In the genomic region with DNA sequence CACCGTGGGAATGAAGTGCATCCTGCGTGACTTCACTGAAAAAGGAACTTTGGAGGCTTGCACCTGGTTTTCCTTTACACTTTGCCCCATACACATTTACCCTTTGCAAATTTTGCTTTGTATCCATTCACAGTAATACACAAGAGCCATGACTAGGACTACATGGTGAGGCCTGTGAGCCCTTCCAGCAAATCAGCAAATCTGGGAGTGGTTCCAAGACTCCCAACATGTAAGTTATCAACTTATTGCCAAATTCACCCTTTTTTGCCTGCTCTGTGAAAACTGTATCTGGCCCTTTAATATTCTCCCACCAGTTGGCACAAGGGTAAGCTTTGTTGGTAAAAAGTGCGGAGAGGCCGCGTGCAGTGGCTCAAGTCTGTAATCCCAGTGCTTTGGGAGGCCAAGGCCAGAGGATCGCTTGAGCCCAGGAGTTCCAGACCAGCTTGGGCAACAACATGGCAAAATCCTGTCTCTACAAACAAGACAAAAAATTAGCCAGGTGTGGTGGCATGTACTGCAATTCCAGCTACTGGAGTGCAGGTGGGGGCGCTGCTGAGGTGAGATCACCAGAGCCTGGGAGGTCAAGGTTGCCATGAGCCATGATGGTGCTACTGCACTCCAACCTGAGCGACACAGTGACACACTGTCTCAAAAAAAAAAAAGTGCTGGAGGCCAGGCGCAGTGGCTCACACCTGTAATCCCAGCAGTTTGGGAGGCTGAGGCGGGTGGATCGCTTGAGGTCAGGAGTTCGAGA, we compare ENCODE assay signal across 13 cellular contexts. TPM values are rescaled to one million over a fixed set of nuclear protein-coding genes. Genes with fewer than 3 reads are reported as not detected.
A peak's percentile ranks its signal among the peaks of the same experiment; 100 is the strongest.
DNase-seq lines count a peak whose midpoint lies in the region; ATAC-seq, FAIRE-seq and TF ChIP-seq lines count a peak whose summit lies in the region.
"Had no signal": no experiment of that assay in that cellular context is flagged by ENCODE, and none has a peak within 500 bp of the region (broad histone marks: within the 10 kb centered on the region; RNA-seq: fewer than 3 reads in every experiment).

No MANE protein-coding gene starts in this region.

- no peak overlapping the region for H3K4me3 ChIP-seq in HepG2 (replicated peaks in 1 of 3; ENCODE audit: insufficient read depth in 1 of 3, low read depth in 2 of 3, low read length in 3 of 3)
- H3K4me3 ChIP-seq in right lobe of liver: no peak overlapping the region
- no peak overlapping the region for H3K4me3 ChIP-seq in MM.1S (ENCODE audit: low read length)
- H3K4me3 ChIP-seq in H1 (ENCODE audit: extremely low read depth in 1 of 4, insufficient read depth in 2 of 4, low read depth in 3 of 4, low read length in 4 of 4): no peak overlapping the region
- H3K4me3 ChIP-seq in sigmoid colon: no peak overlapping the region

- POLR2A ChIA-PET in HepG2 (lab: Yijun Ruan, JAX): no interaction called here
- POLR2A ChIA-PET in H1 (lab: Charles Lee; ENCODE audit: partially characterized antibody): interaction anchor here (0.8 kb wide), 1 partner anchor 40 kb away, joined by 3 read pairs; no protein-coding TSS in a partner anchor

- H3K36me3 ChIP-seq in HepG2 (replicated peaks in 1 of 2; ENCODE audit: control insufficient read depth in 1 of 2, insufficient read depth in 2 of 2, low read length in 2 of 2): peaks cover 3 to 11% of the 10 kb centered on the region in 2 experiments; a peak in 3 of 5 replicates
- peaks cover 0 to 3% (median 0%) of the 10 kb centered on the region in 4 donors for H3K36me3 ChIP-seq in right lobe of liver
- H3K36me3 ChIP-seq in MM.1S (replicated peaks; ENCODE audit: insufficient read depth, low read length): no peaks in the 10 kb centered on the region
- H3K36me3 ChIP-seq in H1 (ENCODE audit: control insufficient read depth in 2 of 4, insufficient read depth in 4 of 4, low read length in 3 of 4): peaks cover 0 to 6% (median 1%) of the 10 kb centered on the region in 4 experiments; a peak in 2 of 8 replicates
- peaks cover 0 to 11% (median 0%) of the 10 kb centered on the region in 4 donors for H3K36me3 ChIP-seq in sigmoid colon

- H2AK5ac ChIP-seq in H1 (ENCODE audit: low read depth, low read length): no peak overlapping the region

- intact Hi-C loops in HepG2 (cut with micrococcal nuclease; ENCODE audit: unreplicated experiment) (no loop called here), right lobe of liver (cut with DNase I) (no loop called here), sigmoid colon (cut with DNase I) (no loop called here)

- H3K79me2 ChIP-seq in HepG2 (ENCODE audit: insufficient read depth, low read length) (peaks cover 14% of the 10 kb centered on the region), MM.1S (ENCODE audit: low read length) (peaks cover 16% of the 10 kb centered on the region), H1 (ENCODE audit: control insufficient read depth in 1 of 2, insufficient read depth in 2 of 2, low read length in 2 of 2) (peaks cover 0 to 26% of the 10 kb centered on the region in 2 experiments; a peak in 2 of 4 replicates)

- no peak overlapping the region for H4K91ac ChIP-seq in H1 (replicated peaks; ENCODE audit: insufficient read length, low read length)

- CTCF ChIA-PET in HepG2 (lab: Yijun Ruan, JAX; ENCODE audit: low intra/inter-chr PET ratio, low total read pairs) (interaction anchor here (0.7 kb wide), 1 partner anchor 188 kb away, joined by 3 read pairs; no protein-coding TSS in a partner anchor), H1 (lab: Charles Lee; ENCODE audit: partially characterized antibody) (interaction anchor here (0.6 to 3.7 kb wide), 29 partner anchors 11 to 1737 kb away, joined by 3 to 38 read pairs (median 4); no protein-coding TSS in a partner anchor)

- no peaks in the 10 kb centered on the region for H4K20me1 ChIP-seq in HepG2 (ENCODE audit: insufficient read depth, low read length)
- no peaks in the 10 kb centered on the region for H4K20me1 ChIP-seq in MM.1S (ENCODE audit: insufficient read depth, low read length)
- peaks cover 0 to 2% of the 10 kb centered on the region in 2 experiments for H4K20me1 ChIP-seq in H1 (replicated peaks in 1 of 2; ENCODE audit: control insufficient read depth in 1 of 2, insufficient read depth in 2 of 2, low read length in 2 of 2)

- H2BK120ac ChIP-seq in H1 (replicated peaks; ENCODE audit: low read depth, low read length): no peak overlapping the region

- TF ChIP-seq POLR2A in HepG2 (IDR thresholded peaks at IDR 0.05; ENCODE audit: insufficient read depth in 1 of 2, low read depth in 2 of 2, low read length in 2 of 2): no peak
- no peak for TF ChIP-seq POLR2A in right lobe of liver (IDR thresholded peaks at IDR 0.05)
- TF ChIP-seq POLR2A in H1 (IDR thresholded peaks at IDR 0.05; ENCODE audit: control extremely low read depth in 1 of 2, low read depth in 2 of 2, low read length in 2 of 2): no peak
- no peak for TF ChIP-seq POLR2A in sigmoid colon (IDR thresholded peaks at IDR 0.05)

- no peaks in the 10 kb centered on the region for H3K27me3 ChIP-seq in HepG2 (ENCODE audit: control insufficient read depth in 1 of 2, insufficient read depth in 2 of 2, low read length in 2 of 2)
- H3K27me3 ChIP-seq in right lobe of liver: no peaks in the 10 kb centered on the region
- H3K27me3 ChIP-seq in MM.1S (replicated peaks; ENCODE audit: insufficient read depth, low read length): no peaks in the 10 kb centered on the region
- H3K27me3 ChIP-seq in H1 (replicated peaks in 1 of 4; ENCODE audit: control insufficient read depth in 3 of 4, extremely low read depth in 1 of 4, insufficient read depth in 3 of 4, low read length in 3 of 4): no peaks in the 10 kb centered on the region
- no peaks in the 10 kb centered on the region for H3K27me3 ChIP-seq in sigmoid colon

- no peak overlapping the region for H2BK5ac ChIP-seq in H1 (ENCODE audit: low read depth, low read length)

- peaks cover 6% of the 10 kb centered on the region; the same call in 1 of the 2 replicates for H3F3A ChIP-seq in MM.1S (ENCODE audit: insufficient read depth, low read length)

- no peaks in the 10 kb centered on the region for H3K9me2 ChIP-seq in MM.1S (replicated peaks; ENCODE audit: insufficient read depth, low read length)

- TF ChIP-seq CTCF in HepG2 (CRISPR knock-in tag; IDR thresholded peaks at IDR 0.05) (peak; percentile 39), right lobe of liver (IDR thresholded peaks at IDR 0.05) (no peak), MM.1S (IDR thresholded peaks at IDR 0.05; ENCODE audit: low read length) (peak; percentile 29; the same call in 1 of the 2 replicates), H1 (IDR thresholded peaks at IDR 0.05; ENCODE audit: control extremely low read depth in 1 of 3, insufficient read depth in 1 of 3, low read depth in 1 of 3, low read length in 3 of 3) (peak; percentile 67 to 83 (median 76)), sigmoid colon (IDR thresholded peaks at IDR 0.05) (no peak)

- H2BK20ac ChIP-seq in H1 (ENCODE audit: low read length): no peak overlapping the region

- no peak overlapping the region for H3K23ac ChIP-seq in H1 (ENCODE audit: insufficient read length)

- FAIRE-seq in HepG2 (lab: Jason Lieb, UNC): no peak
- FAIRE-seq in H1 (lab: Jason Lieb, UNC): no peak
- FAIRE-seq: GM12892 had no signal

- H3K27ac ChIP-seq in HepG2 (ENCODE audit: extremely low read length, insufficient read depth, low read length) (no peak overlapping the region), right lobe of liver (no peak overlapping the region), MM.1S (ENCODE audit: low read length) (no peak overlapping the region), H1 (ENCODE audit: low read depth, low read length) (no peak overlapping the region), sigmoid colon (peak overlapping the region in 3 of 4 donors; percentile 3 to 11 (median 3))

- H3K4ac ChIP-seq in H1 (replicated peaks; ENCODE audit: insufficient read length, low read depth, low read length): no peak overlapping the region

- no peak overlapping the region for H4K8ac ChIP-seq in H1 (ENCODE audit: extremely low read depth, insufficient read depth, low read length)

- BruUV-seq in HepG2 (replicated peaks; lab: Mats Ljungman, UMichigan): no TSS peak

- no peak for TF ChIP-seq EP300 in HepG2 (IDR thresholded peaks at IDR 0.05; ENCODE audit: low read depth in 2 of 2, low read length in 2 of 2)
- no peak for TF ChIP-seq EP300 in HepG2 (CRISPR knock-in tag; IDR thresholded peaks at IDR 0.05; ENCODE audit: borderline replicate concordance)
- no peak for TF ChIP-seq EP300 in H1 (IDR thresholded peaks at IDR 0.05; ENCODE audit: borderline replicate concordance in 1 of 2, low read depth in 2 of 2, low read length in 2 of 2)
- TF ChIP-seq EP300 in sigmoid colon (IDR thresholded peaks at IDR 0.05): no peak

- no peak overlapping the region for H2BK15ac ChIP-seq in H1 (ENCODE audit: low read length)

- in situ Hi-C loops in HepG2 (cut with HindIII; ENCODE audit: extremely low pct_ligation_motif_present, low pct_unique_long_range_greater_than_20kb): no loop called here

- no peaks in the 10 kb centered on the region for H3K23me2 ChIP-seq in H1 (ENCODE audit: low read depth, low read length)

- H3K4me1 ChIP-seq in HepG2 (ENCODE audit: insufficient read depth, low read length) (peaks cover 11% of the 10 kb centered on the region), right lobe of liver (peaks cover 0 to 8% (median 4%) of the 10 kb centered on the region in 4 donors), MM.1S (ENCODE audit: low read length) (0 out of 2 replicates have a peak, but pooled peaks cover 5% of the 10 kb centered on the region), H1 (replicated peaks in 1 of 4; ENCODE audit: control insufficient read depth in 3 of 4, insufficient read depth in 4 of 4, low read length in 3 of 4) (peaks cover 0 to 2% (median 0%) of the 10 kb centered on the region in 4 experiments; a peak in 2 of 7 replicates), sigmoid colon (peaks cover 0 to 46% (median 19%) of the 10 kb centered on the region in 4 donors)

- H3K9ac ChIP-seq in HepG2 (ENCODE audit: insufficient read depth, low read depth, low read length) (no peak overlapping the region), MM.1S (ENCODE audit: low read length) (no peak overlapping the region), H1 (replicated peaks in 1 of 4; ENCODE audit: extremely low read depth in 1 of 4, low read depth in 3 of 4, low read length in 3 of 4) (no peak overlapping the region)

- H4K5ac ChIP-seq in H1 (ENCODE audit: insufficient read length, low read depth, low read length): no peak overlapping the region

- H3K56ac ChIP-seq in H1 (replicated peaks; ENCODE audit: insufficient read length, low read depth, low read length): no peak overlapping the region

- 98% methylated on average over 12 of the region's 12 CpGs for WGBS in HepG2 (ENCODE audit: low lambda C conversion rate)
- WGBS in right lobe of liver (ENCODE audit: insufficient coverage, low coverage, low lambda C conversion rate, missing lambda C conversion rate): 89% methylated on average over 7 of the region's 12 CpGs
- WGBS in H1 (ENCODE audit: extremely low coverage in 1 of 2, insufficient coverage in 1 of 2, insufficient read length in 1 of 2, insufficient replicate concordance in 2 of 2, low coverage in 1 of 2, low lambda C conversion rate in 2 of 2, missing lambda C conversion rate in 1 of 2), 2 experiments: 86% methylated on average over 12 of the region's 12 CpGs; no CpG with 5 or more reads in 1 of the 2 experiments
- 96 to 97% methylated on average over 12 of the region's 12 CpGs for WGBS in sigmoid colon, 2 donors

- H2BK12ac ChIP-seq in H1 (ENCODE audit: low read depth, low read length): no peak overlapping the region

- no peaks in the 10 kb centered on the region for H3K9me3 ChIP-seq in HepG2 (ENCODE audit: low read length)
- no peaks in the 10 kb centered on the region for H3K9me3 ChIP-seq in right lobe of liver
- H3K9me3 ChIP-seq in MM.1S (replicated peaks; ENCODE audit: insufficient read depth, low read length): no peaks in the 10 kb centered on the region
- H3K9me3 ChIP-seq in H1 (ENCODE audit: insufficient read depth in 2 of 2, low read depth in 1 of 2, low read length in 1 of 2): no peaks in the 10 kb centered on the region
- no peaks in the 10 kb centered on the region for H3K9me3 ChIP-seq in sigmoid colon

- H3K4me2 ChIP-seq in HepG2 (ENCODE audit: low read depth, low read length): no peak overlapping the region
- no peak overlapping the region for H3K4me2 ChIP-seq in MM.1S (ENCODE audit: low read depth, low read length)
- no peak overlapping the region for H3K4me2 ChIP-seq in H1 (ENCODE audit: insufficient read depth in 1 of 2, low read depth in 2 of 2, low read length in 2 of 2)

- peaks cover 3% of the 10 kb centered on the region; the same call in 1 of the 2 replicates for H3K79me1 ChIP-seq in H1 (ENCODE audit: low read depth, low read length)

- H3K18ac ChIP-seq in H1 (ENCODE audit: extremely low read depth, low read length): no peak overlapping the region

- no peak for TF ChIP-seq RAD21 in HepG2 (CRISPR knock-in tag; IDR thresholded peaks at IDR 0.05)
- TF ChIP-seq RAD21 in H1 (IDR thresholded peaks at IDR 0.05 in 1 of 2, conservative IDR thresholded peaks at IDR 0.05 in 1 of 2; ENCODE audit: low read depth in 2 of 2, low read length in 2 of 2): peak; percentile 53 to 67

- peak; percentile 22 for DNase-seq in HepG2 (ENCODE audit: low spot score)
- DNase-seq in right lobe of liver: no peak
- DNase-seq in MM.1S: peak; percentile 31
- peak in 1 of 2 experiments; percentile 75 for DNase-seq in H1 (ENCODE audit: low read depth in 1 of 2, low spot score in 2 of 2)
- no peak for DNase-seq in sigmoid colon
- no peak for DNase-seq in NOMO-1 treated with DMSO at 0.1 percent for 48 hours (lab: John Stamatoyannopoulos, UW; ENCODE audit: unreplicated experiment)
- no peak for DNase-seq in AG20443 (ENCODE audit: low spot score)
- DNase-seq in foreskin melanocyte: no peak
- DNase-seq: activated CD4-positive, CD25-positive, alpha-beta regulatory T cell treated with anti-CD3 and anti-CD28 coated beads, Interleukin-2, amount 50 U/mL, for 72 hours; activated naive CD8-positive, alpha-beta T cell treated with anti-CD3 and anti-CD28 coated beads, Interleukin-2, amount 10 ng/mL, durations not matched to agents 7 days and 5 days; NCI-H1048 had no signal

- H3K14ac ChIP-seq in H1 (ENCODE audit: insufficient read length): no peak overlapping the region

- no peak overlapping the region for H2AFZ ChIP-seq in HepG2 (ENCODE audit: low read length)
- H2AFZ ChIP-seq in MM.1S (ENCODE audit: low read length): no peak overlapping the region
- no peak overlapping the region for H2AFZ ChIP-seq in H1 (ENCODE audit: low read length)

- ATAC-seq in HepG2 (no peak), right lobe of liver (no peak)
- ATAC-seq: SK-N-SH treated with all-trans-retinoic acid at 6 μM for 48 hours had no signal

RNA-seq across cellular contexts. Expression of a gene that starts 5.0 kb away (rescaled TPM):
- total RNA-seq in HepG2 (2016; rRNA removed; fragmentation: Illumina TruSeq; extraction: Trizol) (9.7 and 10.4 TPM in 2 replicates), right lobe of liver (1 to 10 TPM; 3.4 to 4.9 (median 4.6) TPM), sigmoid colon (10 to 100 TPM in 2 of 4 donors, 1 to 10 TPM in 2; 7.1 to 10.7 (median 10.0) TPM)
- 3.1 and 3.6 TPM in 2 replicates for total RNA-seq in HepG2 (2016; cell fraction: cytosol; rRNA removed; fragmentation: Illumina TruSeq; extraction: Trizol; ENCODE audit: low read depth)
- 9.9 and 11.2 TPM in 2 replicates for total RNA-seq in HepG2 (2016; cell fraction: insoluble cytoplasmic fraction; rRNA removed; fragmentation: Illumina TruSeq; extraction: Trizol)
- total RNA-seq in HepG2 (2016; cell fraction: membrane; rRNA removed; fragmentation: Illumina TruSeq; extraction: Trizol): 2.8 and 3.2 TPM in 2 replicates
- total RNA-seq in HepG2 (2016; cell fraction: nucleus; rRNA removed; fragmentation: Illumina TruSeq; extraction: Trizol): 12.5 and 12.6 TPM in 2 replicates
- polyA plus RNA-seq in HepG2 (2011; rRNA removed) (3.7 and 4.0 TPM in 2 replicates), H1 (2011; rRNA removed) (2.7 and 3.8 TPM in 2 replicates), sigmoid colon (1 to 10 TPM; 1.8 to 3.5 (median 3.5) TPM)
- polyA plus RNA-seq in HepG2 (2011; cell fraction: cytosol; rRNA removed): 1.2 and 2.5 TPM in 2 replicates
- 2.8 and 4.5 TPM in 2 replicates for polyA plus RNA-seq in HepG2 (2011; cell fraction: nucleus; rRNA removed)
- 3.5 and 4.1 TPM in 2 replicates for polyA plus RNA-seq in HepG2 (2012)
- 0.33 and 0.40 TPM in 2 replicates for polyA plus RNA-seq in HepG2 (2016; cell fraction: cytosol; fragmentation: Illumina TruSeq; extraction: Trizol; ENCODE audit: low read depth)
- 5.2 and 6.1 TPM in 2 replicates for polyA plus RNA-seq in HepG2 (2016; cell fraction: insoluble cytoplasmic fraction; fragmentation: Illumina TruSeq; extraction: Trizol; ENCODE audit: low read depth)
- polyA plus RNA-seq in HepG2 (2016; cell fraction: membrane; fragmentation: Illumina TruSeq; extraction: Trizol; ENCODE audit: low read depth): 0.41 and 0.50 TPM in 2 replicates
- 7.4 and 9.8 TPM in 2 replicates for polyA plus RNA-seq in HepG2 (2016; cell fraction: nucleus; fragmentation: Illumina TruSeq; extraction: Trizol; ENCODE audit: insufficient read depth, low read depth)
- polyA minus RNA-seq in HepG2 (2011; rRNA and poly(A)+ RNA removed; ENCODE audit: low replicate concordance): 2.7 and 5.3 TPM in 2 replicates
- polyA minus RNA-seq in HepG2 (2011; cell fraction: cytosol; rRNA and poly(A)+ RNA removed): 2.8 and 3.5 TPM in 2 replicates
- 10.4 and 14.0 TPM in 2 replicates for polyA minus RNA-seq in HepG2 (2011; cell fraction: nucleus; rRNA and poly(A)+ RNA removed)
- total RNA-seq in H1 (2021; fragmentation: NEBNext Ultra II Directional; extraction: Animal tissue kit (Norgen Biotek cat#: 25700)): 9.6 and 9.9 TPM in 2 replicates
- 4.1 TPM for polyA plus RNA-seq in H1 (2011; cell fraction: cytosol; rRNA removed)
- 2.5 TPM for polyA plus RNA-seq in H1 (2011; cell fraction: nucleus; rRNA removed)
- 5.4 to 8.4 TPM (median 6.1 TPM) in 4 replicates for polyA plus RNA-seq in H1 (2012, experiment 1 of 2)
- polyA plus RNA-seq in H1 (2012, experiment 2 of 2): 0.35 TPM
- 4.2 TPM for polyA plus RNA-seq in H1 (2013, experiment 1 of 2)
- 4.0 TPM for polyA plus RNA-seq in H1 (2013, experiment 2 of 2)
- 7.6 and 14.6 TPM in 2 replicates for polyA minus RNA-seq in H1 (2011; rRNA and poly(A)+ RNA removed)
- 6.7 TPM for polyA minus RNA-seq in H1 (2011; cell fraction: cytosol; rRNA and poly(A)+ RNA removed)
- polyA minus RNA-seq in H1 (2011; cell fraction: nucleus; rRNA and poly(A)+ RNA removed): 11.6 TPM

RNA-seq across cellular contexts. Expression of a gene that starts 52.9 kb away (rescaled TPM):
- total RNA-seq in HepG2 (2016; rRNA removed; fragmentation: Illumina TruSeq; extraction: Trizol) (1.6 TPM in 2 replicates), right lobe of liver (10 to 100 TPM in 3 of 6 experiments, 1 to 10 TPM in 3; 5.5 to 13.3 (median 10.4) TPM), sigmoid colon (100 to 1,000 TPM; 123 to 158 (median 139) TPM)
- 2.0 and 2.5 TPM in 2 replicates for total RNA-seq in HepG2 (2016; cell fraction: cytosol; rRNA removed; fragmentation: Illumina TruSeq; extraction: Trizol; ENCODE audit: low read depth)
- 1.8 and 1.9 TPM in 2 replicates for total RNA-seq in HepG2 (2016; cell fraction: insoluble cytoplasmic fraction; rRNA removed; fragmentation: Illumina TruSeq; extraction: Trizol)
- total RNA-seq in HepG2 (2016; cell fraction: membrane; rRNA removed; fragmentation: Illumina TruSeq; extraction: Trizol): 1.4 TPM in 2 replicates
- 3.0 and 3.3 TPM in 2 replicates for total RNA-seq in HepG2 (2016; cell fraction: nucleus; rRNA removed; fragmentation: Illumina TruSeq; extraction: Trizol)
- polyA plus RNA-seq in HepG2 (2011; rRNA removed) (0.39 and 0.45 TPM in 2 replicates), H1 (2011; rRNA removed) (3.2 and 3.7 TPM in 2 replicates), sigmoid colon (1 to 10 TPM; 3.0 to 7.3 (median 7.2) TPM)
- 0.25 and 0.41 TPM in 2 replicates for polyA plus RNA-seq in HepG2 (2011; cell fraction: cytosol; rRNA removed)
- 0.45 and 0.52 TPM in 2 replicates for polyA plus RNA-seq in HepG2 (2011; cell fraction: nucleus; rRNA removed)
- 0.28 and 0.37 TPM in 2 replicates for polyA plus RNA-seq in HepG2 (2012)
- 0.10 and 0.16 TPM in 2 replicates for polyA plus RNA-seq in HepG2 (2016; cell fraction: cytosol; fragmentation: Illumina TruSeq; extraction: Trizol; ENCODE audit: low read depth)
- 1.3 and 1.4 TPM in 2 replicates for polyA plus RNA-seq in HepG2 (2016; cell fraction: insoluble cytoplasmic fraction; fragmentation: Illumina TruSeq; extraction: Trizol; ENCODE audit: low read depth)
- polyA plus RNA-seq in HepG2 (2016; cell fraction: membrane; fragmentation: Illumina TruSeq; extraction: Trizol; ENCODE audit: low read depth): 0.26 and 0.31 TPM in 2 replicates
- polyA plus RNA-seq in HepG2 (2016; cell fraction: nucleus; fragmentation: Illumina TruSeq; extraction: Trizol; ENCODE audit: insufficient read depth, low read depth): 1.0 and 1.2 TPM in 2 replicates
- polyA minus RNA-seq in HepG2 (2011; rRNA and poly(A)+ RNA removed; ENCODE audit: low replicate concordance): 0.66 and 10.5 TPM in 2 replicates
- polyA minus RNA-seq in HepG2 (2011; cell fraction: cytosol; rRNA and poly(A)+ RNA removed): 0.53 and 0.59 TPM in 2 replicates
- 1.7 and 3.1 TPM in 2 replicates for polyA minus RNA-seq in HepG2 (2011; cell fraction: nucleus; rRNA and poly(A)+ RNA removed)
- total RNA-seq in H1 (2021; fragmentation: NEBNext Ultra II Directional; extraction: Animal tissue kit (Norgen Biotek cat#: 25700)): 6.0 and 6.1 TPM in 2 replicates
- 3.2 TPM for polyA plus RNA-seq in H1 (2011; cell fraction: cytosol; rRNA removed)
- 5.0 TPM for polyA plus RNA-seq in H1 (2011; cell fraction: nucleus; rRNA removed)
- 4.0 to 5.1 TPM (median 4.7 TPM) in 4 replicates for polyA plus RNA-seq in H1 (2012, experiment 1 of 2)
- 0.94 TPM for polyA plus RNA-seq in H1 (2012, experiment 2 of 2)
- 3.6 TPM for polyA plus RNA-seq in H1 (2013, experiment 1 of 2)
- 3.7 TPM for polyA plus RNA-seq in H1 (2013, experiment 2 of 2)
- polyA minus RNA-seq in H1 (2011; rRNA and poly(A)+ RNA removed): 5.9 and 6.7 TPM in 2 replicates
- polyA minus RNA-seq in H1 (2011; cell fraction: cytosol; rRNA and poly(A)+ RNA removed): 2.9 TPM
- 17.1 TPM for polyA minus RNA-seq in H1 (2011; cell fraction: nucleus; rRNA and poly(A)+ RNA removed)

Comparison
In these comparisons a context has a peak if more than half of its experiments do, and no peak if none do; other contexts are left out.
1. DNase-seq: peak in HepG2 (single experiment) and MM.1S (single experiment); none in right lobe of liver (0 of 3), sigmoid colon (single experiment), NOMO-1 treated with DMSO at 0.1 percent for 48 hours (single experiment), AG20443 (single experiment) and foreskin melanocyte (single experiment).
2. CTCF ChIP-seq: peak in HepG2 (single experiment), MM.1S (single experiment) and H1 (3 of 3); none in right lobe of liver (0 of 4) and sigmoid colon (0 of 4).
3. H3K27ac ChIP-seq: peak in sigmoid colon (3 of 4); none in HepG2 (single experiment), right lobe of liver (0 of 3), MM.1S (single experiment) and H1 (single experiment).
4. RNA of a gene that starts 52.9 kb away (total RNA-seq): 123 to 158 TPM in sigmoid colon; 5.5 to 13.3 TPM in right lobe of liver, 6.0 to 6.1 TPM in H1 and 1.4 to 3.3 TPM in HepG2; every median in the first group is over 4 times any median in the second.